ENCODE assay signal across 1 cellular context in the genomic region with DNA sequence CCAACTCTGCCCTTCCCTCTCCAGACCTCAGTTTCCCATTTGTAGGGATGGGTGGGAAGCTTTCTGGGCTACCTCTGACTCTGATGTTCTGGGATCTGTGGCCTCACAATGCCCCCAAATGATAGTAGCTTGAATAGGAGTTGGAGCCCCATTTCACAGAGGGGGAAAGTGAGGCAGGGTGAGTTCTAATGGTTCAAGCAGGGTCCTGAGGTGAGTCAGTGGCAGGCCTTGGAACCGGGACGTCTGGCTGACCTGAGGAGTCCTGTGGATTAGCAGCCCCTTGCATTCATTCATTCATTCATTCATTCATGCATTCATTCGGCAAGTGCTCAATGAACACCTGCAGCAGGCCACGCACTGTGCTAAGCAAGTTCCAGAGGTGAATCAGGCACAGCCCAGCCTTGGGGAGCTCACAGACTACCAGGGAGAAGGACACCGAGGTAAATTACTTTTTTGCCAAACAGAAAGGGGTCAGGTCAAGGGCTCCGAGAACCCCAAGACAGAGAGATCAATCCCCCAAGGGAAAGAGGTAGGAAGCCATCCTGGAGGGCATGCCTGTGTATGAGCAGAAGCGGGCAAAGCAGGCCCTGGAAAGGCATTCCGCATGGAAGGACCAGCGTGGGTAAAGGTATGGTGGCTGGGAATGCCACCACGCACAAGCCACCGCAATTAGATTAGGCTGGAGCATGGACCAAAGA.
TF ChIP-seq lines count a peak whose summit lies in the region.

No MANE protein-coding gene starts in this region.

TF ChIP-seq in HepG2, 621 proteins besides CTCF, POLR2A, EP300 and RAD21:
- TF ChIP-seq, protein P1, sequence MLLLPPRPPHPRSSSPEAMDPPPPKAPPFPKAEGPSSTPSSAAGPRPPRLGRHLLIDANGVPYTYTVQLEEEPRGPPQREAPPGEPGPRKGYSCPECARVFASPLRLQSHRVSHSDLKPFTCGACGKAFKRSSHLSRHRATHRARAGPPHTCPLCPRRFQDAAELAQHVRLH (CRISPR knock-in tag; IDR thresholded peaks at IDR 0.05; ENCODE audit: borderline replicate concordance, low read depth) = no peak
- TF ChIP-seq ZNF629 (CRISPR knock-in tag; conservative IDR thresholded peaks at IDR 0.05) (peak; percentile 77), ZNF816 (CRISPR knock-in tag; IDR thresholded peaks at IDR 0.05; ENCODE audit: borderline replicate concordance) (no peak), SETDB1 (CRISPR knock-in tag; IDR thresholded peaks at IDR 0.05; ENCODE audit: borderline replicate concordance) (no peak), ZNF44 (CRISPR knock-in tag; IDR thresholded peaks at IDR 0.05) (no peak), ZNF776 (CRISPR knock-in tag; IDR thresholded peaks at IDR 0.05) (no peak), KDM1A (CRISPR knock-in tag; IDR thresholded peaks at IDR 0.05) (no peak), MATR3 (CRISPR knock-in tag; IDR thresholded peaks at IDR 0.05) (no peak), ZZZ3 (CRISPR knock-in tag; IDR thresholded peaks at IDR 0.05; ENCODE audit: borderline replicate concordance) (no peak), ZC3H4 (CRISPR knock-in tag; IDR thresholded peaks at IDR 0.05; ENCODE audit: borderline replicate concordance) (no peak), ZNF136 (CRISPR knock-in tag; IDR thresholded peaks at IDR 0.05; ENCODE audit: low read depth) (no peak), ZNF234 (CRISPR knock-in tag; conservative IDR thresholded peaks at IDR 0.05) (no peak), ZNF24 (IDR thresholded peaks at IDR 0.05) (peak; percentile 62; the same call in 1 of the 2 replicates), ZNF3 (CRISPR knock-in tag; IDR thresholded peaks at IDR 0.05) (peak; percentile 79; the same call in 1 of the 2 replicates), ZMYM3 (CRISPR knock-in tag; IDR thresholded peaks at IDR 0.05) (peak; percentile 41; the same call in 1 of the 2 replicates), U2AF1 (optimal IDR thresholded peaks at IDR 0.05; ENCODE audit: low read depth, low read length) (no peak), ZNF383 (CRISPR knock-in tag; IDR thresholded peaks at IDR 0.05; ENCODE audit: borderline replicate concordance) (no peak), ZFY (CRISPR knock-in tag; IDR thresholded peaks at IDR 0.05) (no peak), ZNF790 (CRISPR knock-in tag; IDR thresholded peaks at IDR 0.05; ENCODE audit: borderline replicate concordance) (no peak), ZNF768 (CRISPR knock-in tag; IDR thresholded peaks at IDR 0.05) (no peak), HDAC6 (IDR thresholded peaks at IDR 0.05; ENCODE audit: low read depth, low read length) (no peak), MEIS1 (CRISPR knock-in tag; IDR thresholded peaks at IDR 0.05; ENCODE audit: borderline replicate concordance) (no peak), PHF8 (CRISPR knock-in tag; IDR thresholded peaks at IDR 0.05) (no peak), CCDC6 (CRISPR knock-in tag; IDR thresholded peaks at IDR 0.05) (no peak)
- TF ChIP-seq, protein P2, sequence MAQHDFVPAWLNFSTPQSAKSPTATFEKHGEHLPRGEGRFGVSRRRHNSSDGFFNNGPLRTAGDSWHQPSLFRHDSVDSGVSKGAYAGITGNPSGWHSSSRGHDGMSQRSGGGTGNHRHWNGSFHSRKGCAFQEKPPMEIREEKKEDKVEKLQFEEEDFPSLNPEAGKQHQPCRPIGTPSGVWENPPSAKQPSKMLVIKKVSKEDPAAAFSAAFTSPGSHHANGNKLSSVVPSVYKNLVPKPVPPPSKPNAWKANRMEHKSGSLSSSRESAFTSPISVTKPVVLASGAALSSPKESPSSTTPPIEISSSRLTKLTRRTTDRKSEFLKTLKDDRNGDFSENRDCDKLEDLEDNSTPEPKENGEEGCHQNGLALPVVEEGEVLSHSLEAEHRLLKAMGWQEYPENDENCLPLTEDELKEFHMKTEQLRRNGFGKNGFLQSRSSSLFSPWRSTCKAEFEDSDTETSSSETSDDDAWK (CRISPR knock-in tag; IDR thresholded peaks at IDR 0.05) = no peak
- TF ChIP-seq, protein P3, sequence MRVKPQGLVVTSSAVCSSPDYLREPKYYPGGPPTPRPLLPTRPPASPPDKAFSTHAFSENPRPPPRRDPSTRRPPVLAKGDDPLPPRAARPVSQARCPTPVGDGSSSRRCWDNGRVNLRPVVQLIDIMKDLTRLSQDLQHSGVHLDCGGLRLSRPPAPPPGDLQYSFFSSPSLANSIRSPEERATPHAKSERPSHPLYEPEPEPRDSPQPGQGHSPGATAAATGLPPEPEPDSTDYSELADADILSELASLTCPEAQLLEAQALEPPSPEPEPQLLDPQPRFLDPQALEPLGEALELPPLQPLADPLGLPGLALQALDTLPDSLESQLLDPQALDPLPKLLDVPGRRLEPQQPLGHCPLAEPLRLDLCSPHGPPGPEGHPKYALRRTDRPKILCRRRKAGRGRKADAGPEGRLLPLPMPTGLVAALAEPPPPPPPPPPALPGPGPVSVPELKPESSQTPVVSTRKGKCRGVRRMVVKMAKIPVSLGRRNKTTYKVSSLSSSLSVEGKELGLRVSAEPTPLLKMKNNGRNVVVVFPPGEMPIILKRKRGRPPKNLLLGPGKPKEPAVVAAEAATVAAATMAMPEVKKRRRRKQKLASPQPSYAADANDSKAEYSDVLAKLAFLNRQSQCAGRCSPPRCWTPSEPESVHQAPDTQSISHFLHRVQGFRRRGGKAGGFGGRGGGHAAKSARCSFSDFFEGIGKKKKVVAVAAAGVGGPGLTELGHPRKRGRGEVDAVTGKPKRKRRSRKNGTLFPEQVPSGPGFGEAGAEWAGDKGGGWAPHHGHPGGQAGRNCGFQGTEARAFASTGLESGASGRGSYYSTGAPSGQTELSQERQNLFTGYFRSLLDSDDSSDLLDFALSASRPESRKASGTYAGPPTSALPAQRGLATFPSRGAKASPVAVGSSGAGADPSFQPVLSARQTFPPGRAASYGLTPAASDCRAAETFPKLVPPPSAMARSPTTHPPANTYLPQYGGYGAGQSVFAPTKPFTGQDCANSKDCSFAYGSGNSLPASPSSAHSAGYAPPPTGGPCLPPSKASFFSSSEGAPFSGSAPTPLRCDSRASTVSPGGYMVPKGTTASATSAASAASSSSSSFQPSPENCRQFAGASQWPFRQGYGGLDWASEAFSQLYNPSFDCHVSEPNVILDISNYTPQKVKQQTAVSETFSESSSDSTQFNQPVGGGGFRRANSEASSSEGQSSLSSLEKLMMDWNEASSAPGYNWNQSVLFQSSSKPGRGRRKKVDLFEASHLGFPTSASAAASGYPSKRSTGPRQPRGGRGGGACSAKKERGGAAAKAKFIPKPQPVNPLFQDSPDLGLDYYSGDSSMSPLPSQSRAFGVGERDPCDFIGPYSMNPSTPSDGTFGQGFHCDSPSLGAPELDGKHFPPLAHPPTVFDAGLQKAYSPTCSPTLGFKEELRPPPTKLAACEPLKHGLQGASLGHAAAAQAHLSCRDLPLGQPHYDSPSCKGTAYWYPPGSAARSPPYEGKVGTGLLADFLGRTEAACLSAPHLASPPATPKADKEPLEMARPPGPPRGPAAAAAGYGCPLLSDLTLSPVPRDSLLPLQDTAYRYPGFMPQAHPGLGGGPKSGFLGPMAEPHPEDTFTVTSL (CRISPR knock-in tag; IDR thresholded peaks at IDR 0.05; ENCODE audit: borderline replicate concordance) = no peak
- TF ChIP-seq, protein P4, sequence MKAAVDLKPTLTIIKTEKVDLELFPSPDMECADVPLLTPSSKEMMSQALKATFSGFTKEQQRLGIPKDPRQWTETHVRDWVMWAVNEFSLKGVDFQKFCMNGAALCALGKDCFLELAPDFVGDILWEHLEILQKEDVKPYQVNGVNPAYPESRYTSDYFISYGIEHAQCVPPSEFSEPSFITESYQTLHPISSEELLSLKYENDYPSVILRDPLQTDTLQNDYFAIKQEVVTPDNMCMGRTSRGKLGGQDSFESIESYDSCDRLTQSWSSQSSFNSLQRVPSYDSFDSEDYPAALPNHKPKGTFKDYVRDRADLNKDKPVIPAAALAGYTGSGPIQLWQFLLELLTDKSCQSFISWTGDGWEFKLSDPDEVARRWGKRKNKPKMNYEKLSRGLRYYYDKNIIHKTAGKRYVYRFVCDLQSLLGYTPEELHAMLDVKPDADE (CRISPR knock-in tag; IDR thresholded peaks at IDR 0.05) = no peak
- TF ChIP-seq, protein P5, sequence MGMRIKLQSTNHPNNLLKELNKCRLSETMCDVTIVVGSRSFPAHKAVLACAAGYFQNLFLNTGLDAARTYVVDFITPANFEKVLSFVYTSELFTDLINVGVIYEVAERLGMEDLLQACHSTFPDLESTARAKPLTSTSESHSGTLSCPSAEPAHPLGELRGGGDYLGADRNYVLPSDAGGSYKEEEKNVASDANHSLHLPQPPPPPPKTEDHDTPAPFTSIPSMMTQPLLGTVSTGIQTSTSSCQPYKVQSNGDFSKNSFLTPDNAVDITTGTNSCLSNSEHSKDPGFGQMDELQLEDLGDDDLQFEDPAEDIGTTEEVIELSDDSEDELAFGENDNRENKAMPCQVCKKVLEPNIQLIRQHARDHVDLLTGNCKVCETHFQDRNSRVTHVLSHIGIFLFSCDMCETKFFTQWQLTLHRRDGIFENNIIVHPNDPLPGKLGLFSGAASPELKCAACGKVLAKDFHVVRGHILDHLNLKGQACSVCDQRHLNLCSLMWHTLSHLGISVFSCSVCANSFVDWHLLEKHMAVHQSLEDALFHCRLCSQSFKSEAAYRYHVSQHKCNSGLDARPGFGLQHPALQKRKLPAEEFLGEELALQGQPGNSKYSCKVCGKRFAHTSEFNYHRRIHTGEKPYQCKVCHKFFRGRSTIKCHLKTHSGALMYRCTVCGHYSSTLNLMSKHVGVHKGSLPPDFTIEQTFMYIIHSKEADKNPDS (CRISPR knock-in tag; IDR thresholded peaks at IDR 0.05) = no peak
- TF ChIP-seq, protein P6, sequence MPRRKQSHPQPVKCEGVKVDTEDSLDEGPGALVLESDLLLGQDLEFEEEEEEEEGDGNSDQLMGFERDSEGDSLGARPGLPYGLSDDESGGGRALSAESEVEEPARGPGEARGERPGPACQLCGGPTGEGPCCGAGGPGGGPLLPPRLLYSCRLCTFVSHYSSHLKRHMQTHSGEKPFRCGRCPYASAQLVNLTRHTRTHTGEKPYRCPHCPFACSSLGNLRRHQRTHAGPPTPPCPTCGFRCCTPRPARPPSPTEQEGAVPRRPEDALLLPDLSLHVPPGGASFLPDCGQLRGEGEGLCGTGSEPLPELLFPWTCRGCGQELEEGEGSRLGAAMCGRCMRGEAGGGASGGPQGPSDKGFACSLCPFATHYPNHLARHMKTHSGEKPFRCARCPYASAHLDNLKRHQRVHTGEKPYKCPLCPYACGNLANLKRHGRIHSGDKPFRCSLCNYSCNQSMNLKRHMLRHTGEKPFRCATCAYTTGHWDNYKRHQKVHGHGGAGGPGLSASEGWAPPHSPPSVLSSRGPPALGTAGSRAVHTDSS (CRISPR knock-in tag; conservative IDR thresholded peaks at IDR 0.05) = no peak
TF ChIP-seq in HepG2: peak in this region for 4.
